1 cellular context compared by ENCODE assay signal in genomic region chr19:13151605-13152355, GRCh38.
TF ChIP-seq lines count a peak whose summit lies in the region.

No MANE protein-coding gene starts in this region.

TF ChIP-seq in HepG2, 621 proteins besides CTCF, POLR2A, EP300 and RAD21 (continues in another document):
- TF ChIP-seq ZFY (CRISPR knock-in tag; IDR thresholded peaks at IDR 0.05) (peak; percentile 55), HHEX (CRISPR knock-in tag; IDR thresholded peaks at IDR 0.05) (no peak), TMF1 (CRISPR knock-in tag; IDR thresholded peaks at IDR 0.05; ENCODE audit: low read depth) (no peak), ZNF782 (CRISPR knock-in tag; IDR thresholded peaks at IDR 0.05; ENCODE audit: borderline replicate concordance) (no peak), RBM39 (IDR thresholded peaks at IDR 0.05; ENCODE audit: low read depth, low read length, poor library complexity, severe bottlenecking) (no peak), BHLHE40 (IDR thresholded peaks at IDR 0.05; ENCODE audit: low read length) (peak; percentile 37; the same call in 1 of the 2 replicates), ZNF589 (CRISPR knock-in tag; conservative IDR thresholded peaks at IDR 0.05) (no peak), KAT7 (CRISPR knock-in tag; IDR thresholded peaks at IDR 0.05; ENCODE audit: borderline replicate concordance) (no peak), GLI4 (CRISPR knock-in tag; IDR thresholded peaks at IDR 0.05; ENCODE audit: borderline replicate concordance) (no peak), MTA3 (CRISPR knock-in tag; IDR thresholded peaks at IDR 0.05) (no peak), ZNF292 (CRISPR knock-in tag; IDR thresholded peaks at IDR 0.05; ENCODE audit: borderline replicate concordance, low read depth) (no peak), RAD51 (IDR thresholded peaks at IDR 0.05; ENCODE audit: borderline replicate concordance) (no peak), RNF219 (CRISPR knock-in tag; IDR thresholded peaks at IDR 0.05) (no peak; the same call in 1 of the 2 replicates), RXRA (CRISPR knock-in tag; IDR thresholded peaks at IDR 0.05) (no peak), ZNF318 (CRISPR knock-in tag; IDR thresholded peaks at IDR 0.05) (no peak), POLR2AphosphoS2 (IDR thresholded peaks at IDR 0.05; ENCODE audit: low read depth, low read length) (peak; percentile 91; the same call in 1 of the 2 replicates), ZMAT3 (CRISPR knock-in tag; conservative IDR thresholded peaks at IDR 0.05) (peak; percentile 90), MED8 (CRISPR knock-in tag; IDR thresholded peaks at IDR 0.05; ENCODE audit: insufficient replicate concordance) (peak; percentile 52), GFI1 (CRISPR knock-in tag; IDR thresholded peaks at IDR 0.05; ENCODE audit: borderline replicate concordance) (peak; percentile 62; the same call in 1 of the 2 replicates), FUBP1 (CRISPR knock-in tag; IDR thresholded peaks at IDR 0.05; ENCODE audit: borderline replicate concordance) (no peak), GTF3A (CRISPR knock-in tag; conservative IDR thresholded peaks at IDR 0.05) (no peak), ZNF883 (CRISPR knock-in tag; IDR thresholded peaks at IDR 0.05; ENCODE audit: not compliant biosample characterization) (peak; percentile 33), TEAD2 (CRISPR knock-in tag; IDR thresholded peaks at IDR 0.05) (no peak), PPARG (CRISPR knock-in tag; conservative IDR thresholded peaks at IDR 0.05) (peak; percentile 56; the same call in 1 of the 2 replicates), ZNF430 (CRISPR knock-in tag; IDR thresholded peaks at IDR 0.05) (peak; percentile 43; the same call in 1 of the 2 replicates), SP2 (CRISPR knock-in tag; IDR thresholded peaks at IDR 0.05) (peak; percentile 59; the same call in 1 of the 2 replicates), ELF1 (CRISPR knock-in tag; IDR thresholded peaks at IDR 0.05) (peak; percentile 82), AHR (CRISPR knock-in tag; IDR thresholded peaks at IDR 0.05) (no peak), ZNF75D (CRISPR knock-in tag; IDR thresholded peaks at IDR 0.05; ENCODE audit: borderline replicate concordance) (no peak), ETV5 (CRISPR knock-in tag; IDR thresholded peaks at IDR 0.05; ENCODE audit: borderline replicate concordance) (peak; percentile 91)
- TF ChIP-seq, protein P1, sequence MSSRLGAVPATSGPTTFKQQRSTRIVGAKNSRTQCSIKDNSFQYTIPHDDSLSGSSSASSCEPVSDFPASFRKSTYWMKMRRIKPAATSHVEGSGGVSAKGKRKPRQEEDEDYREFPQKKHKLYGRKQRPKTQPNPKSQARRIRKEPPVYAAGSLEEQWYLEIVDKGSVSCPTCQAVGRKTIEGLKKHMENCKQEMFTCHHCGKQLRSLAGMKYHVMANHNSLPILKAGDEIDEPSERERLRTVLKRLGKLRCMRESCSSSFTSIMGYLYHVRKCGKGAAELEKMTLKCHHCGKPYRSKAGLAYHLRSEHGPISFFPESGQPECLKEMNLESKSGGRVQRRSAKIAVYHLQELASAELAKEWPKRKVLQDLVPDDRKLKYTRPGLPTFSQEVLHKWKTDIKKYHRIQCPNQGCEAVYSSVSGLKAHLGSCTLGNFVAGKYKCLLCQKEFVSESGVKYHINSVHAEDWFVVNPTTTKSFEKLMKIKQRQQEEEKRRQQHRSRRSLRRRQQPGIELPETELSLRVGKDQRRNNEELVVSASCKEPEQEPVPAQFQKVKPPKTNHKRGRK (CRISPR knock-in tag; IDR thresholded peaks at IDR 0.05): no peak
- TF ChIP-seq, protein P2, sequence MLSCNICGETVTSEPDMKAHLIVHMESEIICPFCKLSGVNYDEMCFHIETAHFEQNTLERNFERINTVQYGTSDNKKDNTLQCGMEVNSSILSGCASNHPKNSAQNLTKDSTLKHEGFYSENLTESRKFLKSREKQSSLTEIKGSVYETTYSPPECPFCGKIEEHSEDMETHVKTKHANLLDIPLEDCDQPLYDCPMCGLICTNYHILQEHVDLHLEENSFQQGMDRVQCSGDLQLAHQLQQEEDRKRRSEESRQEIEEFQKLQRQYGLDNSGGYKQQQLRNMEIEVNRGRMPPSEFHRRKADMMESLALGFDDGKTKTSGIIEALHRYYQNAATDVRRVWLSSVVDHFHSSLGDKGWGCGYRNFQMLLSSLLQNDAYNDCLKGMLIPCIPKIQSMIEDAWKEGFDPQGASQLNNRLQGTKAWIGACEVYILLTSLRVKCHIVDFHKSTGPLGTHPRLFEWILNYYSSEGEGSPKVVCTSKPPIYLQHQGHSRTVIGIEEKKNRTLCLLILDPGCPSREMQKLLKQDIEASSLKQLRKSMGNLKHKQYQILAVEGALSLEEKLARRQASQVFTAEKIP (CRISPR knock-in tag; IDR thresholded peaks at IDR 0.05; ENCODE audit: borderline replicate concordance): no peak
- TF ChIP-seq, protein P3, sequence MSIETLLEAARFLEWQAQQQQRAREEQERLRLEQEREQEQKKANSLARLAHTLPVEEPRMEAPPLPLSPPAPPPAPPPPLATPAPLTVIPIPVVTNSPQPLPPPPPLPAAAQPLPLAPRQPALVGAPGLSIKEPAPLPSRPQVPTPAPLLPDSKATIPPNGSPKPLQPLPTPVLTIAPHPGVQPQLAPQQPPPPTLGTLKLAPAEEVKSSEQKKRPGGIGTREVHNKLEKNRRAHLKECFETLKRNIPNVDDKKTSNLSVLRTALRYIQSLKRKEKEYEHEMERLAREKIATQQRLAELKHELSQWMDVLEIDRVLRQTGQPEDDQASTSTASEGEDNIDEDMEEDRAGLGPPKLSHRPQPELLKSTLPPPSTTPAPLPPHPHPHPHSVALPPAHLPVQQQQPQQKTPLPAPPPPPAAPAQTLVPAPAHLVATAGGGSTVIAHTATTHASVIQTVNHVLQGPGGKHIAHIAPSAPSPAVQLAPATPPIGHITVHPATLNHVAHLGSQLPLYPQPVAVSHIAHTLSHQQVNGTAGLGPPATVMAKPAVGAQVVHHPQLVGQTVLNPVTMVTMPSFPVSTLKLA (IDR thresholded peaks at IDR 0.05): no peak
- TF ChIP-seq, protein P4, sequence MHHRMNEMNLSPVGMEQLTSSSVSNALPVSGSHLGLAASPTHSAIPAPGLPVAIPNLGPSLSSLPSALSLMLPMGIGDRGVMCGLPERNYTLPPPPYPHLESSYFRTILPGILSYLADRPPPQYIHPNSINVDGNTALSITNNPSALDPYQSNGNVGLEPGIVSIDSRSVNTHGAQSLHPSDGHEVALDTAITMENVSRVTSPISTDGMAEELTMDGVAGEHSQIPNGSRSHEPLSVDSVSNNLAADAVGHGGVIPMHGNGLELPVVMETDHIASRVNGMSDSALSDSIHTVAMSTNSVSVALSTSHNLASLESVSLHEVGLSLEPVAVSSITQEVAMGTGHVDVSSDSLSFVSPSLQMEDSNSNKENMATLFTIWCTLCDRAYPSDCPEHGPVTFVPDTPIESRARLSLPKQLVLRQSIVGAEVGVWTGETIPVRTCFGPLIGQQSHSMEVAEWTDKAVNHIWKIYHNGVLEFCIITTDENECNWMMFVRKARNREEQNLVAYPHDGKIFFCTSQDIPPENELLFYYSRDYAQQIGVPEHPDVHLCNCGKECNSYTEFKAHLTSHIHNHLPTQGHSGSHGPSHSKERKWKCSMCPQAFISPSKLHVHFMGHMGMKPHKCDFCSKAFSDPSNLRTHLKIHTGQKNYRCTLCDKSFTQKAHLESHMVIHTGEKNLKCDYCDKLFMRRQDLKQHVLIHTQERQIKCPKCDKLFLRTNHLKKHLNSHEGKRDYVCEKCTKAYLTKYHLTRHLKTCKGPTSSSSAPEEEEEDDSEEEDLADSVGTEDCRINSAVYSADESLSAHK (CRISPR knock-in tag; IDR thresholded peaks at IDR 0.05; ENCODE audit: borderline replicate concordance): no peak
- TF ChIP-seq, protein P5, sequence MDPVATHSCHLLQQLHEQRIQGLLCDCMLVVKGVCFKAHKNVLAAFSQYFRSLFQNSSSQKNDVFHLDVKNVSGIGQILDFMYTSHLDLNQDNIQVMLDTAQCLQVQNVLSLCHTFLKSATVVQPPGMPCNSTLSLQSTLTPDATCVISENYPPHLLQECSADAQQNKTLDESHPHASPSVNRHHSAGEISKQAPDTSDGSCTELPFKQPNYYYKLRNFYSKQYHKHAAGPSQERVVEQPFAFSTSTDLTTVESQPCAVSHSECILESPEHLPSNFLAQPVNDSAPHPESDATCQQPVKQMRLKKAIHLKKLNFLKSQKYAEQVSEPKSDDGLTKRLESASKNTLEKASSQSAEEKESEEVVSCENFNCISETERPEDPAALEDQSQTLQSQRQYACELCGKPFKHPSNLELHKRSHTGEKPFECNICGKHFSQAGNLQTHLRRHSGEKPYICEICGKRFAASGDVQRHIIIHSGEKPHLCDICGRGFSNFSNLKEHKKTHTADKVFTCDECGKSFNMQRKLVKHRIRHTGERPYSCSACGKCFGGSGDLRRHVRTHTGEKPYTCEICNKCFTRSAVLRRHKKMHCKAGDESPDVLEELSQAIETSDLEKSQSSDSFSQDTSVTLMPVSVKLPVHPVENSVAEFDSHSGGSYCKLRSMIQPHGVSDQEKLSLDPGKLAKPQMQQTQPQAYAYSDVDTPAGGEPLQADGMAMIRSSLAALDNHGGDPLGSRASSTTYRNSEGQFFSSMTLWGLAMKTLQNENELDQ (CRISPR knock-in tag; IDR thresholded peaks at IDR 0.05; ENCODE audit: borderline replicate concordance): no peak
